Comparison of ENCODE assay signal across 10 cellular contexts in the genomic region with DNA sequence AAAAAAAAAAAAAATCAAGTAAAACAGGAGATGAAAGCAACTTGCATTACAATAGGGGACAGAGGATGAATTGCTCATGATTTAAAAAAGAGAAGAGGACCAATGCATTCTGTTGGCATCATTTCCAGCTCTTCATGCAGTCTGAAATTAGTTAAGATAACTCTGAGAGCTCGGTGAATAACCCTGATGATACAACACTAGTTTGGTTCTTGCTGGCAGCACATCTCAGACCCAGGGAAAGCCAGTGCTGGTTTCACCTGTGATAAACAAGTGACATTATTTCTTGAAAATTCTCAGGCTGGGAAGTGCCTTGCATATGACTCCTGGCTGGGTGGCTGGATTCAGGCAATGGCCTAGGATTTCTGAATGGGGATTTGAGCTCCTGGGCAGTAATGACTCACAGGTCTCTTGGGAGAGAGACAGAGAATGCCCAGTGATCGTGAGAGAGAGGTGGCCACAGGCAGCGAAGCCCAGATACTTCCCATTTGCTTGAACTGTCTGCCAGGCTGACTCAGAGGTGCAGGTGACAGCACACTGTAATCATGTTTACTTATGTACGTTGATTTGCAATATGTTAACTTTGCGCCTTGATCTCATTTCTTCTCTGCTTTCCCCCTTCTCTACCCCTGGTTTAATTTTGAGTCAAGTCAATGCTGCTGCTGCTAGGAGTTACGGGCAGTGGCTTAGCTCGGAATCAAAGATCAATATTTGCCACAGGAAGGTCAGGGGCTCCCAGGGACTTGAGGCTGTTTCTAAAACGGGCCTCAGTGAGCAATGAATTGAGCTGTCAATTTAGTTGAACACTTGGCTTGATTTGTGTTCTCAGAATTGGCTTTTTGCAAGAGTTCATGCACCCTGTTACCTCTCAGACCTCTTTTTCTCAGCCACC. TPM values are rescaled to one million over a fixed set of nuclear protein-coding genes. Genes with fewer than 3 reads are reported as not detected.
A peak's percentile ranks its signal among the peaks of the same experiment; 100 is the strongest.
DNase-seq lines count a peak whose midpoint lies in the region; ATAC-seq and TF ChIP-seq lines count a peak whose summit lies in the region.
"Had no signal": no experiment of that assay in that cellular context is flagged by ENCODE, and none has a peak within 500 bp of the region (broad histone marks: within the 10 kb centered on the region; RNA-seq: fewer than 3 reads in every experiment).

No MANE protein-coding gene starts in this region.

- no peaks in the 10 kb centered on the region for H3K36me3 ChIP-seq in H7 (replicated peaks; ENCODE audit: control insufficient read depth, insufficient read depth, low read length)
- H3K36me3 ChIP-seq: thoracic aorta had no signal

- no peak for TF ChIP-seq CTCF in retinal pigment epithelial cell (conservative IDR thresholded peaks at IDR 0.05; ENCODE audit: low read depth, low read length)

- no peaks in the 10 kb centered on the region for H3K27me3 ChIP-seq in H7 (ENCODE audit: control insufficient read depth, insufficient read depth, low read length)

- DNase-seq in NCI-H226 (peak; percentile 27), cerebellar cortex (ENCODE audit: low spot score) (peak; percentile 23), retinal pigment epithelial cell (ENCODE audit: low read depth) (peak; percentile 71), NCI-H2081 treated with DMSO at 0.1 percent for 48 hours (lab: John Stamatoyannopoulos, UW) (no peak), H7 (no peak), NCI-H2227 treated with DMSO at 0.1 percent for 48 hours (lab: John Stamatoyannopoulos, UW) (no peak)
- DNase-seq: small intestine had no signal

- peak; percentile 51 for ATAC-seq in GM18868 (IDR thresholded peaks at IDR 0.05; ENCODE audit: unreplicated experiment)
- no peak for ATAC-seq in GM18870 (IDR thresholded peaks at IDR 0.05; ENCODE audit: unreplicated experiment)

- no peak overlapping the region for H3K4me3 ChIP-seq in retinal pigment epithelial cell (ENCODE audit: low read length)
- H3K4me3 ChIP-seq in H7 (ENCODE audit: insufficient read depth, low read depth, low read length): no peak overlapping the region
- H3K4me3 ChIP-seq: thoracic aorta had no signal

RNA-seq across cellular contexts. Expression of a gene that starts 27.1 kb away (rescaled TPM):
- 15.7 and 18.8 TPM in 2 replicates for total RNA-seq in H7 (2014; rRNA removed; shearing (Covaris generic))

RNA-seq across cellular contexts. Expression of a gene that starts 27.4 kb away (rescaled TPM):
- total RNA-seq in H7 (2014; rRNA removed; shearing (Covaris generic)): 0.15 and 0.28 TPM in 2 replicates

Comparison
In these comparisons a context has a peak if more than half of its experiments do, and no peak if none do; other contexts are left out.
1. DNase-seq: peak in NCI-H226 (single experiment), cerebellar cortex (single experiment) and retinal pigment epithelial cell (single experiment); none in NCI-H2081 treated with DMSO at 0.1 percent for 48 hours (single experiment), H7 (single experiment) and NCI-H2227 treated with DMSO at 0.1 percent for 48 hours (single experiment).